Comparison of ENCODE assay signal across 30 cellular contexts in the genomic region with DNA sequence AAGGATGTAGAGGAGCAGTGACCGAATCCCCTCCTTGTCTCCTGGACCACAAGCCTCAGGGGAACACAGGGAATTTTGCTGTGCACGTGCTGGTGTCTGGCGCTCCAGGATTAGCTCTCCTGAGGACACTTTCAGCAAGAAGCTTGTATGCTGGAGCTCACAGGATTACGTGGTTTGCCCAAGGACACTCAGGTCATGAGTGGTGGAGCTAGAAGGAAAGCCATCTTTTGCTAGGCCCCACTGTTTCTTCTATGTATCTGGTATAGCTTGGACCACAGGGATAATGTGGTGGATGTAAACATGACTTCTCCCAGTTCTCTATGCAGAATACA.
"Had no signal": no experiment of that assay in that cellular context is flagged by ENCODE, and none has a peak within 500 bp of the region (broad histone marks: within the 10 kb centered on the region; RNA-seq: fewer than 3 reads in every experiment).

No MANE protein-coding gene starts in this region.

- H3K4me1 Mint-ChIP-seq: naive B cell; stimulated activated memory B cell treated with anti-CD40 and anti-IgM and Interleukin-4, amounts not matched to agents 10 μg/mL and 1 μg/mL and 100 μg/mL, for 72 hours had no signal

- H3K4me3 ChIP-seq: adrenal gland, ascending aorta, esophagus squamous epithelium, left ventricle myocardium inferior, lung, pancreas, psoas muscle, smooth muscle cell, stomach, tibial artery, upper lobe of right lung had no signal

- H3K36me3 ChIP-seq: adrenal gland, ascending aorta, esophagus squamous epithelium, left ventricle myocardium inferior, pancreas, stomach, tibial artery, upper lobe of right lung had no signal

- H3K27me3 ChIP-seq: adrenal gland, ascending aorta, esophagus squamous epithelium, pancreas, stomach, tibial artery, upper lobe of right lung had no signal

- H3K27me3 Mint-ChIP-seq: activated CD4-positive, alpha-beta memory T cell treated with anti-CD3 and anti-CD28 coated beads for 36 hours; activated naive CD8-positive, alpha-beta T cell treated with anti-CD3 and anti-CD28 coated beads for 36 hours; brain; dendritic cell treated with granulocyte-macrophage colony-stimulating factor and Interleukin-4, amounts not matched to agents 40 ng/mL and 50 ng/mL, for 4 days; T-cell had no signal

- H3K27ac Mint-ChIP-seq: activated CD4-positive, alpha-beta memory T cell treated with anti-CD3 and anti-CD28 coated beads for 36 hours; activated CD4-positive, alpha-beta T cell treated with anti-CD3 and anti-CD28 coated beads, Interleukin-2, amount 10 ng/mL, durations not matched to agents 24 days and 14 days; activated naive CD4-positive, alpha-beta T cell treated with anti-CD3 and anti-CD28 coated beads for 36 hours; activated naive CD8-positive, alpha-beta T cell treated with anti-CD3 and anti-CD28 coated beads for 36 hours; activated T-helper 1 cell treated with anti-CD3 and anti-CD28 coated beads, Interleukin-12 subunit alpha, Interleukin-12 subunit beta, Interleukin-2, Interleukin-4 antibody, amounts not matched to agents 30 ng/mL and 10 ng/mL and 1 ng/mL, durations not matched to agents 14 hours and 24 hours and 36 hours; dendritic cell treated with granulocyte-macrophage colony-stimulating factor and Interleukin-4, amounts not matched to agents 40 ng/mL and 50 ng/mL, for 4 days; stimulated activated memory B cell treated with anti-CD40 and anti-IgM and Interleukin-4, amounts not matched to agents 10 μg/mL and 1 μg/mL and 100 μg/mL, for 72 hours; T-cell had no signal

- ATAC-seq: psoas muscle; stimulated activated memory B cell treated with anti-CD40 and anti-IgM and Interleukin-4, amounts not matched to agents 10 μg/mL and 1 μg/mL and 100 μg/mL, for 72 hours; T-cell; upper lobe of right lung had no signal

- H3K9me3 ChIP-seq: adrenal gland, ascending aorta, esophagus squamous epithelium, pancreas, psoas muscle, tibial artery, upper lobe of right lung had no signal

- H3K4me1 ChIP-seq: esophagus squamous epithelium, left ventricle myocardium inferior, pancreas, psoas muscle, stomach, upper lobe of right lung had no signal

- H3K27ac ChIP-seq: adrenal gland, esophagus squamous epithelium, left ventricle myocardium inferior, pancreas, psoas muscle, stomach, upper lobe of right lung had no signal

- H3K4me2 ChIP-seq: smooth muscle cell had no signal

- DNase-seq: activated CD4-positive, CD25-positive, alpha-beta regulatory T cell treated with anti-CD3 and anti-CD28 coated beads, Interleukin-2, amount 50 U/mL, for 72 hours; activated CD8-positive, alpha-beta memory T cell treated with anti-CD3 and anti-CD28 coated beads, Interleukin-2, amount 50 U/mL, for 4 hours; activated effector memory CD4-positive, alpha-beta T cell treated with anti-CD3 and anti-CD28 coated beads, Interleukin-2, amount 50 U/mL, for 16 hours; activated naive CD8-positive, alpha-beta T cell treated with anti-CD3 and anti-CD28 coated beads for 36 hours; activated T-cell treated with anti-CD3 and anti-CD28 coated beads, Interleukin-2, amount 50 U/mL, for 1 hour; adrenal gland; effector CD4-positive, alpha-beta T cell; esophagus squamous epithelium; islet precursor cell; left ventricle myocardium inferior; naive B cell; pancreas; stimulated activated CD4-positive, alpha-beta T cell treated with anti-CD3 and anti-CD28 coated beads, Interleukin-1b, Interleukin-23, amount 100 ng/mL, for 48 hours; stimulated activated CD4-positive, alpha-beta T cell treated with anti-CD3 and anti-CD28 coated beads, Interleukin-4, amount 100 ng/mL, for 4 hours; stomach; tibial artery; upper lobe of right lung had no signal

- FAIRE-seq: frontal cortex had no signal

- H3K4me3 Mint-ChIP-seq: activated CD4-positive, alpha-beta memory T cell treated with anti-CD3 and anti-CD28 coated beads for 36 hours; activated CD4-positive, alpha-beta T cell treated with anti-CD3 and anti-CD28 coated beads, Interleukin-2, amount 10 ng/mL, durations not matched to agents 24 days and 14 days; activated naive CD4-positive, alpha-beta T cell treated with anti-CD3 and anti-CD28 coated beads for 36 hours; activated naive CD8-positive, alpha-beta T cell treated with anti-CD3 and anti-CD28 coated beads for 36 hours; activated T-helper 1 cell treated with anti-CD3 and anti-CD28 coated beads, Interleukin-12 subunit alpha, Interleukin-12 subunit beta, Interleukin-2, Interleukin-4 antibody, amounts not matched to agents 30 ng/mL and 10 ng/mL and 1 ng/mL, durations not matched to agents 14 hours and 24 hours and 36 hours; brain; dendritic cell treated with granulocyte-macrophage colony-stimulating factor and Interleukin-4, amounts not matched to agents 40 ng/mL and 50 ng/mL, for 4 days; naive B cell; stimulated activated memory B cell treated with anti-CD40 and anti-IgM and Interleukin-4, amounts not matched to agents 10 μg/mL and 1 μg/mL and 100 μg/mL, for 72 hours; T-cell had no signal
